ENCODE assay signal across 8 cellular contexts in the genomic region with DNA sequence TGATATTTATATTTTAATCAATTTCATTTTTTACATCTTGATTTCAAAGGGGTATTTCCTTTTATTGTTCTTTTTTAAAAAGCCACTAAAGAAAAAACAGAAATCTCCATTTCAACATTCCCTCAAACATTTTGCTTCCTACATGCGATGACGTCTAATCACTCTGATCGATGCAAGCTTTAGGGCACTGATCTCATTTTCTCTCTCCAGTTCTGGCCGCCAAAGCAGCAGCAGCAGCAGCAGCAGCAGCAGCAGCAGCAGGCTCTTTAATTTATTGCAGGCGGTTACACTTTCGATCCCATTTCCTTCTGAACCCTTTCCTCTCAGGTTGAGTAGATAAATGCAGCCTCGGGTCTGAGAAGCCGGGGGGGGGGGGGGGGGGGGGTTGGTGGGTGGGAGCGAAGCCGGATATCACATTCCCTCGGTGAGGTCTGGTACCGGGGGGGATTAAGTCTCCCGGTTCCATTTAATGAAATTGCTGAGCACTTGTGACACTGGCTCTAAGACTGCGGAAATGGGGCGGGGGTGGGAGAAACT. TPM values are rescaled to one million over a fixed set of nuclear protein-coding genes. Genes with fewer than 3 reads are reported as not detected.
DNase-seq lines count a peak whose midpoint lies in the region; ATAC-seq lines count a peak whose summit lies in the region.

No MANE protein-coding gene starts in this region.

- peak overlapping the region; percentile 80 for H3K4me3 ChIP-seq in NT2/D1 (ENCODE audit: insufficient read length, low read depth)

- peak overlapping the region; percentile 52 for H3K4me3 Mint-ChIP-seq in stimulated activated naive CD8-positive, alpha-beta T cell treated with anti-CD3 and anti-CD28 coated beads, Interleukin-15, Interleukin-2, amounts not matched to agents 100 ng/mL and 50 ng/mL, for 24 hours
- peak overlapping the region; percentile 61 for H3K4me3 Mint-ChIP-seq in dendritic cell treated with granulocyte-macrophage colony-stimulating factor and Interleukin-4, amounts not matched to agents 40 ng/mL and 50 ng/mL, for 4 days
- peak overlapping the region in 7 of 8 donors; percentile 57 to 78 (median 74) for H3K4me3 Mint-ChIP-seq in naive B cell

- DNase-seq in stimulated activated naive CD8-positive, alpha-beta T cell treated with anti-CD3 and anti-CD28 coated beads, Interleukin-15, Interleukin-2, amounts not matched to agents 100 U/mL and 50 U/mL, for 24 hours: no peak
- DNase-seq in NT2/D1 (ENCODE audit: low read depth, low spot score) (peak; percentile 56), naive B cell (no peak), NCI-H1436 treated with DMSO at 0.1 percent for 48 hours (lab: John Stamatoyannopoulos, UW) (no peak), GM03348 (ENCODE audit: low spot score) (no peak)

- H3K36me3 ChIP-seq in NT2/D1 (ENCODE audit: insufficient read depth, insufficient read length, low read length): no peaks in the 10 kb centered on the region

- intact Hi-C loops in dendritic cell treated with granulocyte-macrophage colony-stimulating factor and Interleukin-4, amounts not matched to agents 40 ng/mL and 50 ng/mL, for 4 days (cut with micrococcal nuclease): loop anchor here (10.0 kb wide), 1 partner anchor 958 kb away; no protein-coding TSS in a partner anchor

- H3K4me1 ChIP-seq in NT2/D1 (ENCODE audit: insufficient read depth, insufficient read length): peaks cover 2% of the 10 kb centered on the region

- H3K27ac Mint-ChIP-seq in stimulated activated naive CD8-positive, alpha-beta T cell treated with anti-CD3 and anti-CD28 coated beads, Interleukin-15, Interleukin-2, amounts not matched to agents 100 ng/mL and 50 ng/mL, for 24 hours: no peak overlapping the region
- H3K27ac Mint-ChIP-seq in dendritic cell treated with granulocyte-macrophage colony-stimulating factor and Interleukin-4, amounts not matched to agents 40 ng/mL and 50 ng/mL, for 4 days: no peak overlapping the region
- H3K27ac Mint-ChIP-seq in naive B cell: no peak overlapping the region

- ATAC-seq in stimulated activated naive CD8-positive, alpha-beta T cell treated with anti-CD3 and anti-CD28 coated beads, Interleukin-15, Interleukin-2, amounts not matched to agents 100 U/mL and 50 U/mL, for 24 hours: no peak
- no peak for ATAC-seq in naive B cell (ENCODE audit: low read depth in 2 of 2)
- ATAC-seq in GM21515 (IDR thresholded peaks at IDR 0.05; ENCODE audit: unreplicated experiment): no peak

- H3K9ac ChIP-seq in NT2/D1 (ENCODE audit: insufficient read length, low read depth): peak overlapping the region; percentile 63

- H3K4me1 Mint-ChIP-seq in stimulated activated naive CD8-positive, alpha-beta T cell treated with anti-CD3 and anti-CD28 coated beads, Interleukin-15, Interleukin-2, amounts not matched to agents 100 ng/mL and 50 ng/mL, for 24 hours (ENCODE audit: low read depth): peaks cover 42% of the 10 kb centered on the region
- peaks cover 31% of the 10 kb centered on the region for H3K4me1 Mint-ChIP-seq in dendritic cell treated with granulocyte-macrophage colony-stimulating factor and Interleukin-4, amounts not matched to agents 40 ng/mL and 50 ng/mL, for 4 days (ENCODE audit: low read depth)
- H3K4me1 Mint-ChIP-seq in naive B cell: peaks cover 12 to 43% (median 22%) of the 10 kb centered on the region in 3 donors

- H3K27me3 ChIP-seq in NT2/D1 (ENCODE audit: insufficient read depth, insufficient read length): peaks cover 22% of the 10 kb centered on the region

- no peaks in the 10 kb centered on the region for H3K9me3 ChIP-seq in NT2/D1 (ENCODE audit: insufficient read depth, low read length)

- H3K9me3 Mint-ChIP-seq in stimulated activated naive CD8-positive, alpha-beta T cell treated with anti-CD3 and anti-CD28 coated beads, Interleukin-15, Interleukin-2, amounts not matched to agents 100 ng/mL and 50 ng/mL, for 24 hours: no peaks in the 10 kb centered on the region
- no peaks in the 10 kb centered on the region for H3K9me3 Mint-ChIP-seq in dendritic cell treated with granulocyte-macrophage colony-stimulating factor and Interleukin-4, amounts not matched to agents 40 ng/mL and 50 ng/mL, for 4 days
- H3K9me3 Mint-ChIP-seq in naive B cell: peaks cover 0 to 9% (median 3%) of the 10 kb centered on the region in 7 donors

- H3K27me3 Mint-ChIP-seq in stimulated activated naive CD8-positive, alpha-beta T cell treated with anti-CD3 and anti-CD28 coated beads, Interleukin-15, Interleukin-2, amounts not matched to agents 100 ng/mL and 50 ng/mL, for 24 hours: peaks cover 69% of the 10 kb centered on the region
- H3K27me3 Mint-ChIP-seq in dendritic cell treated with granulocyte-macrophage colony-stimulating factor and Interleukin-4, amounts not matched to agents 40 ng/mL and 50 ng/mL, for 4 days: peaks cover 60% of the 10 kb centered on the region
- H3K27me3 Mint-ChIP-seq in naive B cell: peaks cover 43 to 68% (median 55%) of the 10 kb centered on the region in 3 donors

- no peaks in the 10 kb centered on the region for H3K36me3 Mint-ChIP-seq in stimulated activated naive CD8-positive, alpha-beta T cell treated with anti-CD3 and anti-CD28 coated beads, Interleukin-15, Interleukin-2, amounts not matched to agents 100 ng/mL and 50 ng/mL, for 24 hours (ENCODE audit: low read depth)
- H3K36me3 Mint-ChIP-seq in dendritic cell treated with granulocyte-macrophage colony-stimulating factor and Interleukin-4, amounts not matched to agents 40 ng/mL and 50 ng/mL, for 4 days (ENCODE audit: low read depth): no peaks in the 10 kb centered on the region
- H3K36me3 Mint-ChIP-seq in naive B cell: peaks cover 2 to 7% of the 10 kb centered on the region in 2 donors

RNA-seq across cellular contexts. Expression of gene PCDH7, which starts 3.4 kb away (rescaled TPM):
- polyA plus RNA-seq in naive B cell (ENCODE audit: low read depth in 6 of 6): not detected
